ENCODE assay signal across 19 cellular contexts in the genomic region with DNA sequence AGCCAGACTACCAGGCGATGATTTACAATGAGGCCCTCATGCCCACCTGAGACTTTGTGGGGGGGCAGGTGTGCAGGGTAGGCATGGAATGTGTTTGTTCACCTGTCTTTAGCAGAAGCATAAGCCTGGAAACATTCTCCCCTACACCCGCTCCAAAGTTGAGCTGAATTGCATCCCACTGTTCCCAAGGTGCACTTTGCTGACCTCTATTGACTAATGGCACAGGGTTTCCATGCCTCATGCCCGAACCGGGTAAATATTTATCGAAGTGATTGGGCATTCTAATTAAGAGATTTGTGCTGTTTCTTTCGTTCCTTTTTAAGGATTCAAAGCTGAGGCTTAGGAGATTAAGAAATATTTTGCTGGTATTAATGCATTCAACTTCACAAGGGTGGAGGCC.
"Had no signal": no experiment of that assay in that cellular context is flagged by ENCODE, and none has a peak within 500 bp of the region (broad histone marks: within the 10 kb centered on the region; RNA-seq: fewer than 3 reads in every experiment).

No MANE protein-coding gene starts in this region.

- ATAC-seq: activated CD8-positive, alpha-beta T cell treated with anti-CD3 and anti-CD28 coated beads for 36 hours; activated T-helper 17 cell treated with anti-CD3 and anti-CD28 coated beads, Interleukin-2, amount 50 U/mL, for 72 hours; lower lobe of right lung; natural killer cell; stimulated activated memory B cell treated with anti-CD40 and anti-IgM and Interleukin-4, amounts not matched to agents 10 μg/mL and 1 μg/mL and 100 μg/mL, for 72 hours had no signal

- DNase-seq: activated CD4-positive, alpha-beta T cell treated with anti-CD3 and anti-CD28 coated beads, Interleukin-2, amount 10 ng/mL, durations not matched to agents 24 days and 14 days; activated CD4-positive, CD25-positive, alpha-beta regulatory T cell; activated CD8-positive, alpha-beta T cell treated with anti-CD3 and anti-CD28 coated beads for 36 hours; activated naive CD4-positive, alpha-beta T cell treated with Interleukin-2 at 50 U/mL for 16 hours; activated naive CD8-positive, alpha-beta T cell treated with anti-CD3 and anti-CD28 coated beads, Interleukin-2, amount 10 ng/mL, durations not matched to agents 7 days and 5 days; activated T-cell treated with anti-CD3 and anti-CD28 coated beads, Interleukin-2, amount 50 U/mL, for 1 hour; amygdala; dermis blood vessel endothelial cell; effector memory CD4-positive, alpha-beta T cell; esophagus squamous epithelium; lower lobe of right lung; natural killer cell; spleen; stimulated activated CD4-positive, alpha-beta T cell treated with anti-CD3 and anti-CD28 coated beads, Interleukin-4, amount 100 ng/mL, for 4 hours; T-helper 9 cell; testis; upper lobe of left lung had no signal
